ENCODE assay signal across 9 cellular contexts in genomic region chr16:89401641-89402445, GRCh38.
DNase-seq lines count a peak whose midpoint lies in the region; ATAC-seq and TF ChIP-seq lines count a peak whose summit lies in the region.
"Had no signal": no experiment of that assay in that cellular context is flagged by ENCODE, and none has a peak within 500 bp of the region (broad histone marks: within the 10 kb centered on the region; RNA-seq: fewer than 3 reads in every experiment).

No MANE protein-coding gene starts in this region.

- peaks cover 57% of the 10 kb centered on the region for H3K4me1 Mint-ChIP-seq in activated CD8-positive, alpha-beta memory T cell treated with anti-CD3 and anti-CD28 coated beads, Interleukin-2, amount 10 ng/mL, durations not matched to agents 7 days and 5 days
- peaks cover 64% of the 10 kb centered on the region for H3K4me1 Mint-ChIP-seq in activated CD4-positive, alpha-beta memory T cell treated with anti-CD3 and anti-CD28 coated beads for 36 hours (ENCODE audit: low read depth)

- no peaks in the 10 kb centered on the region for H3K9me3 Mint-ChIP-seq in activated CD8-positive, alpha-beta memory T cell treated with anti-CD3 and anti-CD28 coated beads, Interleukin-2, amount 10 ng/mL, durations not matched to agents 7 days and 5 days (ENCODE audit: low read depth)
- H3K9me3 Mint-ChIP-seq in activated CD4-positive, alpha-beta memory T cell treated with anti-CD3 and anti-CD28 coated beads for 36 hours, result no peaks in the 10 kb centered on the region

- no peak for TF ChIP-seq CTCF in fibroblast of the aortic adventitia (IDR thresholded peaks at IDR 0.05; ENCODE audit: insufficient read depth, low read length)

- no peak for DNase-seq in activated CD8-positive, alpha-beta memory T cell treated with anti-CD3 and anti-CD28 coated beads, Interleukin-2, amount 10 ng/mL, durations not matched to agents 7 days and 5 days
- DNase-seq in activated CD8-positive, alpha-beta memory T cell treated with anti-CD3 and anti-CD28 coated beads, Interleukin-2, amount 50 U/mL, for 4 hours, result no peak
- DNase-seq in activated CD4-positive, alpha-beta memory T cell treated with anti-CD3 and anti-CD28 coated beads for 36 hours, result no peak
- DNase-seq in fibroblast of the aortic adventitia (ENCODE audit: low read depth), result peak; percentile 75
- peak; percentile 54 for DNase-seq in skeletal muscle cell (ENCODE audit: low read depth)
- DNase-seq in NCI-H2107 (lab: John Stamatoyannopoulos, UW), result no peak
- DNase-seq: NCI-H2081 had no signal

- H3K4me3 Mint-ChIP-seq in activated CD8-positive, alpha-beta memory T cell treated with anti-CD3 and anti-CD28 coated beads, Interleukin-2, amount 10 ng/mL, durations not matched to agents 7 days and 5 days, result no peak overlapping the region
- no peak overlapping the region for H3K4me3 Mint-ChIP-seq in activated CD4-positive, alpha-beta memory T cell treated with anti-CD3 and anti-CD28 coated beads for 36 hours

- H3K4me3 ChIP-seq in fibroblast of the aortic adventitia (ENCODE audit: low read depth, low read length) (no peak overlapping the region), skeletal muscle cell (ENCODE audit: low read depth, low read length) (no peak overlapping the region)

- POLR2A ChIA-PET in activated CD4-positive, alpha-beta memory T cell treated with anti-CD3 and anti-CD28 coated beads for 36 hours (lab: Charles Lee), result no interaction called here

- no peak for ATAC-seq in activated CD8-positive, alpha-beta memory T cell treated with anti-CD3 and anti-CD28 coated beads, Interleukin-2, amount 10 ng/mL, durations not matched to agents 7 days and 5 days
- ATAC-seq in HG03039 (IDR thresholded peaks at IDR 0.05; ENCODE audit: unreplicated experiment) (no peak), HG03097 (IDR thresholded peaks at IDR 0.05; ENCODE audit: low FRiP score, unreplicated experiment) (no peak)

- H3K36me3 Mint-ChIP-seq in activated CD8-positive, alpha-beta memory T cell treated with anti-CD3 and anti-CD28 coated beads, Interleukin-2, amount 10 ng/mL, durations not matched to agents 7 days and 5 days, result peaks cover 5% of the 10 kb centered on the region
- H3K36me3 Mint-ChIP-seq in activated CD4-positive, alpha-beta memory T cell treated with anti-CD3 and anti-CD28 coated beads for 36 hours, result peaks cover 3% of the 10 kb centered on the region

- no peaks in the 10 kb centered on the region for H3K27me3 Mint-ChIP-seq in activated CD8-positive, alpha-beta memory T cell treated with anti-CD3 and anti-CD28 coated beads, Interleukin-2, amount 10 ng/mL, durations not matched to agents 7 days and 5 days
- H3K27me3 Mint-ChIP-seq in activated CD4-positive, alpha-beta memory T cell treated with anti-CD3 and anti-CD28 coated beads for 36 hours, result no peaks in the 10 kb centered on the region

- CTCF ChIA-PET in activated CD8-positive, alpha-beta memory T cell treated with anti-CD3 and anti-CD28 coated beads, Interleukin-2, amount 10 ng/mL, durations not matched to agents 7 days and 5 days (lab: Charles Lee), result interaction anchor here (1.1 kb wide), 1 partner anchor 25 kb away, joined by 3 read pairs; no protein-coding TSS in a partner anchor
- CTCF ChIA-PET in activated CD4-positive, alpha-beta memory T cell treated with anti-CD3 and anti-CD28 coated beads for 36 hours (lab: Charles Lee), result no interaction called here

- H3K27ac Mint-ChIP-seq in activated CD8-positive, alpha-beta memory T cell treated with anti-CD3 and anti-CD28 coated beads, Interleukin-2, amount 10 ng/mL, durations not matched to agents 7 days and 5 days, result peak overlapping the region; percentile 50
- peak overlapping the region; percentile 67 for H3K27ac Mint-ChIP-seq in activated CD4-positive, alpha-beta memory T cell treated with anti-CD3 and anti-CD28 coated beads for 36 hours

- intact Hi-C loops in activated CD4-positive, alpha-beta memory T cell treated with anti-CD3 and anti-CD28 coated beads for 36 hours (cut with micrococcal nuclease), result no loop called here

Comparison
In these comparisons a context has a peak if more than half of its experiments do, and no peak if none do; other contexts are left out.
1. DNase-seq: peak in fibroblast of the aortic adventitia (single experiment) and skeletal muscle cell (single experiment); none in activated CD8-positive, alpha-beta memory T cell treated with anti-CD3 and anti-CD28 coated beads, Interleukin-2, amount 10 ng/mL, durations not matched to agents 7 days and 5 days (single experiment), activated CD8-positive, alpha-beta memory T cell treated with anti-CD3 and anti-CD28 coated beads, Interleukin-2, amount 50 U/mL, for 4 hours (single experiment), activated CD4-positive, alpha-beta memory T cell treated with anti-CD3 and anti-CD28 coated beads for 36 hours (single experiment) and NCI-H2107 (single experiment).